19 cellular contexts compared by ENCODE assay signal in the genomic region with DNA sequence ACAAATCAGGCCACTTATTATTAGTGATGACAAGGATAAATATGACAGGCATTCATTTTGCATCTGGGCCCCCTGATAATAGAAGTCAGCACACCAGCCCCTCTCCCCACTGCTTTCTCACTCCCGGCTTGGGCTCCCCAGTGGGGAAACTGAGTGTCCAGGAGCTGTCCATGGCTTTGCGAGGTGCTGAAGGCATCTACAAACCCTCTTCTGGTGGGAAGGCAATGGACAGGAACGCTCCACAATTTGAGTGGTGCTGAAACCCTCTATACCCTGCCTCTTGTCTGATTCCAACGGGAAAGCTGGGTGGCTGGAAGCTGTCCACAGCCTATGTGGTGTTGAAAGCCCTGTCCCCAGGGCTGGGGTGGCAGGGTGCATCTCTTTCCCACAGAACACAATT.
A peak's percentile ranks its signal among the peaks of the same experiment; 100 is the strongest.
DNase-seq lines count a peak whose midpoint lies in the region; ATAC-seq and TF ChIP-seq lines count a peak whose summit lies in the region.
"Had no signal": no experiment of that assay in that cellular context is flagged by ENCODE, and none has a peak within 500 bp of the region (broad histone marks: within the 10 kb centered on the region; RNA-seq: fewer than 3 reads in every experiment).

No MANE protein-coding gene starts in this region.

- DNase-seq in GM23338 (ENCODE audit: low spot score): no peak
- DNase-seq in iris pigment epithelial cell (ENCODE audit: low read depth): peak; percentile 5
- DNase-seq in retina: peak; percentile 55
- DNase-seq in mesothelial cell of epicardium (ENCODE audit: low spot score in 2 of 2, unreplicated experiment in 2 of 2): no peak
- DNase-seq in stimulated activated CD4-positive, alpha-beta T cell treated with anti-CD3 and anti-CD28 coated beads, Interleukin-4, amount 100 ng/mL, for 24 hours: no peak
- DNase-seq in GM10248 (ENCODE audit: extremely low spot score): no peak
- DNase-seq: CD8-positive, alpha-beta T cell; DMS 273 treated with DMSO at 0.1 percent for 48 hours; DMS53; DND-41; EL; GOT3; H7; KBM-7 had no signal

- TF ChIP-seq CTCF in GM23338 (conservative IDR thresholded peaks at IDR 0.05; ENCODE audit: low read depth in 2 of 2) (no peak), mesothelial cell of epicardium (IDR thresholded peaks at IDR 0.05; ENCODE audit: unreplicated experiment) (no peak), GM10248 (IDR thresholded peaks at IDR 0.05; ENCODE audit: control extremely low read depth, extremely low read depth, low read depth, missing control alignments) (no peak)

- peaks cover 4% of the 10 kb centered on the region; the same call in 1 of the 2 replicates for H3K9me2 ChIP-seq in GM23338 (ENCODE audit: insufficient read depth)

- no peak overlapping the region for H3K4me3 Mint-ChIP-seq in GM23338
- no peak overlapping the region for H3K4me3 Mint-ChIP-seq in mesothelial cell of epicardium
- H3K4me3 Mint-ChIP-seq: B cell; CD8-positive, alpha-beta T cell had no signal

- no peaks in the 10 kb centered on the region for H3K36me3 ChIP-seq in GM23338 (ENCODE audit: insufficient read depth)
- H3K36me3 ChIP-seq: BLaER1 treated with 17β-estradiol and CSF1 and Interleukin-3, amounts not matched to agents 10 nM and 100 nM had no signal

- H4K20me1 ChIP-seq in GM23338 (replicated peaks; ENCODE audit: insufficient read depth): no peaks in the 10 kb centered on the region
- H4K20me1 ChIP-seq: BLaER1 treated with 17β-estradiol and CSF1 and Interleukin-3, amounts not matched to agents 10 nM and 100 nM had no signal

- ATAC-seq in GM23338: no peak
- ATAC-seq: CD8-positive, alpha-beta T cell; HCT116 had no signal

- no peaks in the 10 kb centered on the region for H3K4me1 ChIP-seq in GM23338 (ENCODE audit: insufficient read depth)
- H3K4me1 ChIP-seq: BLaER1 treated with 17β-estradiol and CSF1 and Interleukin-3, amounts not matched to agents 10 nM and 100 nM had no signal

- no peak overlapping the region for H3K27ac ChIP-seq in GM23338 (ENCODE audit: low read depth)
- H3K27ac ChIP-seq: BLaER1 treated with 17β-estradiol and CSF1 and Interleukin-3, amounts not matched to agents 10 nM and 100 nM; HL-60 had no signal

- no peaks in the 10 kb centered on the region for H3K79me2 ChIP-seq in GM23338 (replicated peaks; ENCODE audit: insufficient read depth)

- H3K9me3 Mint-ChIP-seq in GM23338 (no peaks in the 10 kb centered on the region), mesothelial cell of epicardium (no peaks in the 10 kb centered on the region)
- H3K9me3 Mint-ChIP-seq: CD8-positive, alpha-beta T cell had no signal

- CTCF ChIA-PET in GM10248 (lab: Yijun Ruan, JAX): no interaction called here

- no peak overlapping the region for H3K27ac Mint-ChIP-seq in GM23338
- H3K27ac Mint-ChIP-seq in mesothelial cell of epicardium: no peak overlapping the region
- H3K27ac Mint-ChIP-seq: B cell; CD8-positive, alpha-beta T cell had no signal

- H3F3A ChIP-seq in GM23338 (replicated peaks; ENCODE audit: low read depth): no peaks in the 10 kb centered on the region

- no peaks in the 10 kb centered on the region for H3K27me3 ChIP-seq in GM23338 (ENCODE audit: insufficient read depth)
- H3K27me3 ChIP-seq: BLaER1 treated with 17β-estradiol and CSF1 and Interleukin-3, amounts not matched to agents 10 nM and 100 nM had no signal

- POLR2A ChIA-PET in GM10248 (lab: Yijun Ruan, JAX): no interaction called here

- H3K4me1 Mint-ChIP-seq in GM23338: no peaks in the 10 kb centered on the region; the same call in 2 of the 3 replicates
- H3K4me1 Mint-ChIP-seq in mesothelial cell of epicardium: no peaks in the 10 kb centered on the region
- H3K4me1 Mint-ChIP-seq: B cell had no signal

- H3K27me3 Mint-ChIP-seq in GM23338 (ENCODE audit: insufficient read depth, low read depth, poor library complexity) (peaks cover 8% of the 10 kb centered on the region), mesothelial cell of epicardium (ENCODE audit: low read depth) (peaks cover 75% of the 10 kb centered on the region)

- no peaks in the 10 kb centered on the region for H3K36me3 Mint-ChIP-seq in GM23338 (ENCODE audit: low read depth)
- H3K36me3 Mint-ChIP-seq in mesothelial cell of epicardium: no peaks in the 10 kb centered on the region
- H3K36me3 Mint-ChIP-seq: CD8-positive, alpha-beta T cell had no signal

- no peak overlapping the region for H3K4me2 ChIP-seq in GM23338
- H3K4me2 ChIP-seq: BLaER1 treated with 17β-estradiol and CSF1 and Interleukin-3, amounts not matched to agents 10 nM and 100 nM had no signal

- H3K4me3 ChIP-seq in GM23338: no peak overlapping the region
- H3K4me3 ChIP-seq: BLaER1 treated with 17β-estradiol and CSF1 and Interleukin-3, amounts not matched to agents 10 nM and 100 nM had no signal

- H2AFZ ChIP-seq in GM23338: no peak overlapping the region

TF ChIP-seq in GM23338, 12 proteins besides CTCF, POLR2A, EP300 and RAD21:
- TF ChIP-seq ZNF114 (CRISPR knock-in tag; IDR thresholded peaks at IDR 0.05) (no peak), NANOG (IDR thresholded peaks at IDR 0.05; ENCODE audit: borderline replicate concordance) (no peak), POLR2AphosphoS5 (IDR thresholded peaks at IDR 0.05; ENCODE audit: low read depth) (no peak), CREB1 (CRISPR knock-in tag; IDR thresholded peaks at IDR 0.05; ENCODE audit: low read depth) (no peak), JUNB (IDR thresholded peaks at IDR 0.05; ENCODE audit: unreplicated experiment) (no peak)
- TF ChIP-seq, protein P1, sequence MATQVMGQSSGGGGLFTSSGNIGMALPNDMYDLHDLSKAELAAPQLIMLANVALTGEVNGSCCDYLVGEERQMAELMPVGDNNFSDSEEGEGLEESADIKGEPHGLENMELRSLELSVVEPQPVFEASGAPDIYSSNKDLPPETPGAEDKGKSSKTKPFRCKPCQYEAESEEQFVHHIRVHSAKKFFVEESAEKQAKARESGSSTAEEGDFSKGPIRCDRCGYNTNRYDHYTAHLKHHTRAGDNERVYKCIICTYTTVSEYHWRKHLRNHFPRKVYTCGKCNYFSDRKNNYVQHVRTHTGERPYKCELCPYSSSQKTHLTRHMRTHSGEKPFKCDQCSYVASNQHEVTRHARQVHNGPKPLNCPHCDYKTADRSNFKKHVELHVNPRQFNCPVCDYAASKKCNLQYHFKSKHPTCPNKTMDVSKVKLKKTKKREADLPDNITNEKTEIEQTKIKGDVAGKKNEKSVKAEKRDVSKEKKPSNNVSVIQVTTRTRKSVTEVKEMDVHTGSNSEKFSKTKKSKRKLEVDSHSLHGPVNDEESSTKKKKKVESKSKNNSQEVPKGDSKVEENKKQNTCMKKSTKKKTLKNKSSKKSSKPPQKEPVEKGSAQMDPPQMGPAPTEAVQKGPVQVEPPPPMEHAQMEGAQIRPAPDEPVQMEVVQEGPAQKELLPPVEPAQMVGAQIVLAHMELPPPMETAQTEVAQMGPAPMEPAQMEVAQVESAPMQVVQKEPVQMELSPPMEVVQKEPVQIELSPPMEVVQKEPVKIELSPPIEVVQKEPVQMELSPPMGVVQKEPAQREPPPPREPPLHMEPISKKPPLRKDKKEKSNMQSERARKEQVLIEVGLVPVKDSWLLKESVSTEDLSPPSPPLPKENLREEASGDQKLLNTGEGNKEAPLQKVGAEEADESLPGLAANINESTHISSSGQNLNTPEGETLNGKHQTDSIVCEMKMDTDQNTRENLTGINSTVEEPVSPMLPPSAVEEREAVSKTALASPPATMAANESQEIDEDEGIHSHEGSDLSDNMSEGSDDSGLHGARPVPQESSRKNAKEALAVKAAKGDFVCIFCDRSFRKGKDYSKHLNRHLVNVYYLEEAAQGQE (IDR thresholded peaks at IDR 0.05; ENCODE audit: unreplicated experiment): peak; percentile 38

TF ChIP-seq in PFSK-1, 5 proteins besides CTCF, POLR2A, EP300 and RAD21:
- TF ChIP-seq TAF1 (IDR thresholded peaks at IDR 0.05; ENCODE audit: borderline replicate concordance, insufficient read depth, low read length): no peak
- TF ChIP-seq, protein P1 (IDR thresholded peaks at IDR 0.05; ENCODE audit: insufficient read depth in 1 of 2, low read depth in 2 of 2, low read length in 2 of 2): peak; percentile 21 to 79; a peak in 2 of 4 replicates
TF ChIP-seq in PFSK-1: peak in this region for 1.

Comparison
In these comparisons a context has a peak if more than half of its experiments do, and no peak if none do; other contexts are left out.
1. DNase-seq: peak in iris pigment epithelial cell (single experiment) and retina (single experiment); none in GM23338 (single experiment), mesothelial cell of epicardium (0 of 2), stimulated activated CD4-positive, alpha-beta T cell treated with anti-CD3 and anti-CD28 coated beads, Interleukin-4, amount 100 ng/mL, for 24 hours (single experiment) and GM10248 (single experiment).